ENCODE assay signal across 15 cellular contexts in the genomic region with DNA sequence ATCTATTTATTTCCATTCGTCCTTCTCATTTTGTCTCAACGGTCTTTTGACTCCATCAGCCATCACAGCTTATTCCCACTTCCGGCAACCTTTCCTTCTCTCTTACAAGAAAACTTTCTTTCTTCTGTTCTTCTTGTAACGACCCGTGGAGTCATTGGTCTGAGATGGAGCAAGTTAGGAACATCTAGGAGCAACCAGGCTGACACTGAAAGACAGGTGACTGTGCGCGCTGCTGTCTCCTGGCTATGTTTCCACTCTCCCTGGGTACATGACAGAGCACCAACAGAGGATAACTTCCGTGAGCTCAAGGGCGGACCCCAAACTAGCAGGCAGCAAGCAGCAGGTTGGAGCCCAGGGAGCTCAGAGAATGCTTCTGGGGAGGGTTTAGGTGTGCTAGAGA. TPM values are rescaled to one million over a fixed set of nuclear protein-coding genes. Genes with fewer than 3 reads are reported as not detected.
DNase-seq lines count a peak whose midpoint lies in the region; ATAC-seq and TF ChIP-seq lines count a peak whose summit lies in the region.
"Had no signal": no experiment of that assay in that cellular context is flagged by ENCODE, and none has a peak within 500 bp of the region (broad histone marks: within the 10 kb centered on the region; RNA-seq: fewer than 3 reads in every experiment).

No MANE protein-coding gene starts in this region.

- no peaks in the 10 kb centered on the region for H3K9me3 ChIP-seq in HUES48 (ENCODE audit: control insufficient read depth, insufficient read depth, low read length)
- H3K9me3 ChIP-seq: stomach had no signal

- ATAC-seq in HG02759 (IDR thresholded peaks at IDR 0.05; ENCODE audit: unreplicated experiment): no peak
- ATAC-seq in left cardiac atrium: no peak
- ATAC-seq in HG03196 (IDR thresholded peaks at IDR 0.05; ENCODE audit: unreplicated experiment): no peak
- ATAC-seq: esophagus mucosa, right cardiac atrium had no signal

- DNase-seq in AG09309 (ENCODE audit: low read depth): no peak
- DNase-seq in brain microvascular endothelial cell: no peak
- peak; percentile 13 for DNase-seq in left kidney (ENCODE audit: low read depth, low spot score)
- no peak for DNase-seq in left cardiac atrium
- no peak for DNase-seq in activated CD8-positive, alpha-beta memory T cell treated with anti-CD3 and anti-CD28 coated beads, Interleukin-2, amount 50 U/mL, for 4 hours
- DNase-seq: kidney glomerular epithelial cell; midbrain; right cardiac atrium; stimulated activated CD4-positive, alpha-beta T cell treated with anti-CD3 and anti-CD28 coated beads, Interleukin-1b, Interleukin-23, amount 100 ng/mL, for 48 hours; stomach had no signal

- TF ChIP-seq CTCF in AG09309 (IDR thresholded peaks at IDR 0.05; ENCODE audit: control insufficient read depth, insufficient read depth, low read depth, low read length, missing control alignments) (no peak), brain microvascular endothelial cell (IDR thresholded peaks at IDR 0.05; ENCODE audit: low read depth, low read length, missing control alignments) (no peak)

- peaks cover 22% of the 10 kb centered on the region for H3K4me1 ChIP-seq in HUES48 (ENCODE audit: control insufficient read depth, insufficient read depth, low read length)

- H3K27me3 ChIP-seq in HUES48 (ENCODE audit: control insufficient read depth, insufficient read depth, low read length) (peaks cover 89% of the 10 kb centered on the region), brain microvascular endothelial cell (replicated peaks) (no peaks in the 10 kb centered on the region)

- intact Hi-C loops in left cardiac atrium (cut with DNase I): no loop called here

- in situ Hi-C loops in brain microvascular endothelial cell (cut with HindIII; ENCODE audit: low pct_ligation_motif_present, low sequenced_read_pairs): no loop called here

- H3K4me3 ChIP-seq in AG09309 (ENCODE audit: control insufficient read depth, low read depth, low read length): peak overlapping the region; percentile 91
- peak overlapping the region; percentile 37; the same call in 1 of the 2 replicates for H3K4me3 ChIP-seq in HUES48 (ENCODE audit: low read depth, low read length)
- H3K4me3 ChIP-seq in brain microvascular endothelial cell (ENCODE audit: low read depth, low read length): peak overlapping the region; percentile 95

- H3K36me3 ChIP-seq in HUES48 (ENCODE audit: control insufficient read depth, insufficient read depth, low read length) (no peaks in the 10 kb centered on the region), brain microvascular endothelial cell (replicated peaks) (no peaks in the 10 kb centered on the region)
- H3K36me3 ChIP-seq: stomach had no signal

- no peak overlapping the region for H3K27ac ChIP-seq in HUES48 (ENCODE audit: low read depth, low read length)
- H3K27ac ChIP-seq in brain microvascular endothelial cell: peak overlapping the region; percentile 41
- H3K27ac ChIP-seq: stomach had no signal

- no peak overlapping the region for H3K9ac ChIP-seq in HUES48 (ENCODE audit: low read depth, low read length)

RNA-seq across cellular contexts. Expression of a gene that starts 2.5 kb away (rescaled TPM):
- total RNA-seq in left cardiac atrium: not detected
- total RNA-seq: activated naive CD4-positive, alpha-beta T cell treated with anti-CD3 and anti-CD28 coated beads for 36 hours; esophagus mucosa; right cardiac atrium had no signal

Comparison
In these comparisons a context has a peak if more than half of its experiments do, and no peak if none do; other contexts are left out.
1. H3K4me3 ChIP-seq: peak in every context shown above with its lines; median percentile 95 in brain microvascular endothelial cell; 91 in AG09309; 37 in HUES48.